ENCODE assay signal across 8 cellular contexts in the genomic region with DNA sequence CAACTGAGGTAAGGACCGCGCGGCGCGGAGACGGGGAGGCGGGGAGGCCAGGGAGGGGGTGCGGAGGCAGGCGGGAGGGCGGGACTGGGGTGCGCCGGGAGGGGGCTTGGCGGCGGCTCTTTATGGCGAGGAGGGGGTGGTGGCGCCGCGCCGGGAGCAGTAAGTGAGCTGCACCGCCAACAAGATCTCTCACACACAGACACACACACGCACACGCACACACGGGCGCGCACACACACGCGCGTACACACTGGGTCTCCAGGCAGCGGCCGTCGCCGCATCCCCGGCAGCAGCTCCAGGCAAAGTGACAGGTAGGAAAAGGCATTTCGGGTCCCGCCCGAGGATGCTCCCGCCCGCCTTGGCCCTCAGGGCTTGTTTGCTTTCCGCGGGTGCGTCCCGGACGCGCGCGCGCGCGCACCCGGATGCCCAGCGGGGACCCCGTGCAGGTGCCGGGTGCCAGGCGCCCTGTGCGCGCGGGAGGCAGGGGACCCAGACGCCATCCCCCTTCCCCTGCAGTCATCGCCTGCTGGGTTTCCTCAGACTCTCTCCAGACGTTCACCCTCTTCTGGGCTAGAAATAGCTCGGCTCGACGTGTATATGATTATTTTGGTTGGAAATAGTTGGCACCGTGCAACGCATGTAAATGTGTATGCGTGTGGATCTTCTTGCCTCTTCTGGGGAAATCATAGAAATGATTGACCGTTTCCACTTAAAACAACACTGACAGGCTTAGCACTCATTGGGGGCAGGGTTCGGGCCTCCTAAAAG. TPM values are rescaled to one million over a fixed set of nuclear protein-coding genes. Genes with fewer than 3 reads are reported as not detected.
DNase-seq lines count a peak whose midpoint lies in the region; TF ChIP-seq lines count a peak whose summit lies in the region.

Gene PLCB4, plus strand, starts transcription at position 192 of the 768 bp plus-strand sequence. CDS start 238,728 bp downstream, outside the sequence.

- H2BK5ac ChIP-seq in trophoblast cell (ENCODE audit: low read depth, low read length, poor library complexity): peak within 1 kb of the TSS; percentile 39

- no peak within 1 kb of the TSS for H2AK5ac ChIP-seq in trophoblast cell (ENCODE audit: low read length)

- peaks cover 1% of the 10 kb centered on the region for H3K79me2 ChIP-seq in trophoblast cell (ENCODE audit: control insufficient read depth, insufficient read depth, low read length, poor library complexity)

- H2BK120ac ChIP-seq in trophoblast cell (ENCODE audit: insufficient read depth, low read length, poor library complexity): peak within 1 kb of the TSS; percentile 20

- peaks cover 4% of the 10 kb centered on the region for H3K79me1 ChIP-seq in trophoblast cell (ENCODE audit: low read length)

- H3K36me3 ChIP-seq in cardiac muscle cell (no peaks in the 10 kb centered on the region), trophoblast cell (ENCODE audit: control insufficient read depth in 1 of 2, insufficient read depth in 2 of 2, low read length in 2 of 2) (no peaks in the 10 kb centered on the region)

- H3K27ac Mint-ChIP-seq in activated naive CD8-positive, alpha-beta T cell: no peak within 1 kb of the TSS

- H3K36me3 Mint-ChIP-seq in activated naive CD8-positive, alpha-beta T cell: peaks cover 2% of the 10 kb centered on the region

- peak within 1 kb of the TSS; percentile 70 for H3K14ac ChIP-seq in trophoblast cell (ENCODE audit: low read length)

- peak within 1 kb of the TSS; percentile 96 for H2AFZ ChIP-seq in trophoblast cell (ENCODE audit: insufficient read depth, low read length, poor library complexity)

- peak within 1 kb of the TSS; percentile 94 for H4K8ac ChIP-seq in trophoblast cell (ENCODE audit: low read depth, low read length)

- no CpG with 5 or more reads among the region's 68 CpGs for WGBS in trophoblast cell (ENCODE audit: extremely low coverage, insufficient coverage, insufficient read length)

- H3K27me3 ChIP-seq in cardiac muscle cell (no peaks in the 10 kb centered on the region), trophoblast cell (ENCODE audit: insufficient read depth, low read length) (no peaks in the 10 kb centered on the region)

- peak within 1 kb of the TSS; percentile 2 for H2BK12ac ChIP-seq in trophoblast cell (ENCODE audit: low read length)

- H3K4me3 ChIP-seq in cardiac muscle cell: peak within 1 kb of the TSS; percentile 96
- peak within 1 kb of the TSS; percentile 85 for H3K4me3 ChIP-seq in trophoblast cell (ENCODE audit: low read depth, low read length)

- H3K9ac ChIP-seq in trophoblast cell (ENCODE audit: low read length): no peak within 1 kb of the TSS

- H3K4ac ChIP-seq in trophoblast cell (ENCODE audit: low read depth, low read length): no peak within 1 kb of the TSS

- peaks cover 35% of the 10 kb centered on the region for H3K4me1 ChIP-seq in cardiac muscle cell (ENCODE audit: low read depth)
- peaks cover 3 to 5% of the 10 kb centered on the region in 2 experiments for H3K4me1 ChIP-seq in trophoblast cell (ENCODE audit: control insufficient read depth in 1 of 2, insufficient read depth in 2 of 2, low read length in 2 of 2)

- no peak for TF ChIP-seq CTCF in cardiac muscle cell (IDR thresholded peaks at IDR 0.05; ENCODE audit: low read depth, low read length)

- H3K4me2 ChIP-seq in trophoblast cell (ENCODE audit: low read length): peak within 1 kb of the TSS; percentile 100

- H3K9me3 ChIP-seq in cardiac muscle cell (ENCODE audit: low read depth) (no peaks in the 10 kb centered on the region), trophoblast cell (ENCODE audit: insufficient read depth, low read depth, low read length) (no peaks in the 10 kb centered on the region)

- H3K27ac ChIP-seq in cardiac muscle cell: peak within 1 kb of the TSS; percentile 59
- H3K27ac ChIP-seq in trophoblast cell (ENCODE audit: low read depth, low read length): peak within 1 kb of the TSS; percentile 1

- peak; percentile 91 for DNase-seq in Caki2 (ENCODE audit: low read depth)
- peak; percentile 85 for DNase-seq in NCI-H146 treated with DMSO at 0.1 percent for 48 hours (lab: John Stamatoyannopoulos, UW; ENCODE audit: unreplicated experiment)
- peak; percentile 34 to 72 for DNase-seq in cardiac muscle cell (ENCODE audit: low read depth in 1 of 2, low spot score in 1 of 2)
- peak; percentile 10 to 31 for DNase-seq in trophoblast cell
- no peak for DNase-seq in stimulated activated CD4-positive, alpha-beta T cell treated with anti-CD3 and anti-CD28 coated beads, Interleukin-15, amount 100 ng/mL, for 24 hours
- no peak for DNase-seq in activated CD4-positive, CD25-positive, alpha-beta regulatory T cell treated with anti-CD3 and anti-CD28 coated beads, Interleukin-2, amount 50 U/mL, for 72 hours
- no peak for DNase-seq in NOMO-1 (lab: John Stamatoyannopoulos, UW; ENCODE audit: unreplicated experiment in 2 of 2)

- peak within 1 kb of the TSS; percentile 84 for H4K12ac ChIP-seq in trophoblast cell (ENCODE audit: low read depth, low read length)

- H3K4me3 Mint-ChIP-seq in activated naive CD8-positive, alpha-beta T cell: peak within 1 kb of the TSS; percentile 56

- no peak within 1 kb of the TSS for H3K23ac ChIP-seq in trophoblast cell (ENCODE audit: low read length)

- peak within 1 kb of the TSS; percentile 39 for H4K91ac ChIP-seq in trophoblast cell (ENCODE audit: low read depth, low read length)

- H3K4me1 Mint-ChIP-seq in activated naive CD8-positive, alpha-beta T cell (ENCODE audit: low read depth): peaks cover 3% of the 10 kb centered on the region

- peaks cover 6% of the 10 kb centered on the region for H3K9me3 Mint-ChIP-seq in activated naive CD8-positive, alpha-beta T cell (ENCODE audit: low read depth)

- in situ Hi-C loops in Caki2 (cut with HindIII; ENCODE audit: low pct_unique_long_range_greater_than_20kb, low sequenced_read_pairs): no loop called here

- H3K27me3 Mint-ChIP-seq in activated naive CD8-positive, alpha-beta T cell: peaks cover 15% of the 10 kb centered on the region

- H3K18ac ChIP-seq in trophoblast cell (ENCODE audit: low read length): peak within 1 kb of the TSS; percentile 89

RNA-seq across cellular contexts. Expression of gene PLCB4, which starts in this region (rescaled TPM):
- 10.0 and 28.0 TPM in 2 replicates for total RNA-seq in Caki2 (2014; rRNA removed; shearing (Covaris generic); ENCODE audit: low replicate concordance)
- 23.6 and 31.6 TPM in 2 replicates for total RNA-seq in cardiac muscle cell
- polyA plus RNA-seq in cardiac muscle cell: 39.2 and 49.4 TPM in 2 replicates
- polyA plus RNA-seq in trophoblast cell (2013): 0.97 and 0.99 TPM in 2 replicates

Comparison
In these comparisons a context has a peak if more than half of its experiments do, and no peak if none do; other contexts are left out.
1. DNase-seq: peak in Caki2 (single experiment), NCI-H146 treated with DMSO at 0.1 percent for 48 hours (single experiment), cardiac muscle cell (2 of 2) and trophoblast cell (2 of 2); none in stimulated activated CD4-positive, alpha-beta T cell treated with anti-CD3 and anti-CD28 coated beads, Interleukin-15, amount 100 ng/mL, for 24 hours (single experiment), activated CD4-positive, CD25-positive, alpha-beta regulatory T cell treated with anti-CD3 and anti-CD28 coated beads, Interleukin-2, amount 50 U/mL, for 72 hours (single experiment) and NOMO-1 (0 of 2).